9 cellular contexts compared by ENCODE assay signal in the genomic region with DNA sequence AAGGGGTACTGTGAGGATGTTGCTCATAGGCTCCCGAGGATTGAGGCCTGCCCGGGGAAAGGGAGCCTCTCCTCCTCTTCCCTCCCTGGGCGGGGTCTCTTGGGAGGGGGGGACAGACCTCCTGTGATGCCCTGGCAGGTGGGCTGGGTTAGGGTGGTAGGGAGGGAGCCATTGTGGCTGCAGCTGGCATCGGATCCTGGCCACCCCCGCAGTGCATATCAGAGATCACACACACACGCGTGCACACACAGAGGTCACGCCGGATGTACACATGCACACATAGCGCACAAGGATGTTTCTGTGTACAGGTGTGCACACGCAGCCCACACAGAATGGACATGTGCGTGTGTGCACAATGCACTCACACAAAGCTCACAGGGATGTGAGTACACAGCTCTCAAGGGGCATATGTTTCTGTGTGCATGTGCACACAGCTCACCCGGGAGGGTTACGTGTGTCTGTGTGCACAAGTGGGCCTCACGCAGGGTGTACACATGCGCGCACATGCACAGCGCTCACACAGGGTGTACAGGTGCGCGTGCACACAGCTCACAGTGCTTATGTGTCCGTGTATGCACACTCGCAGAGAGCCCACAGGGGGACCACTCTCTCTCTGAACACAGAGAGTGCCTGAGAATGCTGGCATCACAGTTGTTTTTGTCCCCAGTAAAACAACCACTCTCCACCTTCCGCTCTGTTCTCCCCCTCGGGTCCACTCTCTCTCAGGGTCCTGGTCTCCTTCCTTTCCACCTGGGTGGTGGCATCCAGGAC. TPM values are rescaled to one million over a fixed set of nuclear protein-coding genes. Genes with fewer than 3 reads are reported as not detected.
DNase-seq lines count a peak whose midpoint lies in the region; TF ChIP-seq lines count a peak whose summit lies in the region.
"Had no signal": no experiment of that assay in that cellular context is flagged by ENCODE, and none has a peak within 500 bp of the region (broad histone marks: within the 10 kb centered on the region; RNA-seq: fewer than 3 reads in every experiment).

No MANE protein-coding gene starts in this region.

- WGBS in esophagus squamous epithelium, 2 donors = 66 to 69% methylated on average over 13 to 14 of the region's 24 CpGs
- WGBS in smooth muscle cell (ENCODE audit: low lambda C conversion rate) = 82% methylated on average over 22 of the region's 24 CpGs

- H3K4me1 ChIP-seq in OCI-LY1 (ENCODE audit: insufficient read depth, low read length, severe bottlenecking) (peaks cover 11% of the 10 kb centered on the region), esophagus squamous epithelium (peaks cover 19 to 54% (median 31%) of the 10 kb centered on the region in 3 donors), smooth muscle cell (ENCODE audit: low read depth) (peaks cover 4% of the 10 kb centered on the region)

- peak overlapping the region; percentile 59 for H3K4me2 ChIP-seq in OCI-LY1 (ENCODE audit: low read length)
- peak overlapping the region; percentile 94 for H3K4me2 ChIP-seq in smooth muscle cell

- H4K20me1 ChIP-seq in OCI-LY1 (ENCODE audit: insufficient read depth, low read length) (no peaks in the 10 kb centered on the region), smooth muscle cell (ENCODE audit: low read depth) (no peaks in the 10 kb centered on the region)

- DNase-seq in H7 = no peak
- no peak for DNase-seq in esophagus squamous epithelium (lab: John Stamatoyannopoulos, UW)
- DNase-seq in smooth muscle cell (lab: John Stamatoyannopoulos, UW; ENCODE audit: unreplicated experiment) = no peak
- DNase-seq in medulla oblongata (ENCODE audit: extremely low spot score) = no peak
- DNase-seq in NCI-H1930 (lab: John Stamatoyannopoulos, UW) = no peak
- no peak for DNase-seq in ACHN
- DNase-seq in EL = no peak
- DNase-seq: NCI-H524 treated with DMSO at 0.1 percent for 48 hours had no signal

- intact Hi-C loops in esophagus squamous epithelium (cut with DNase I) = loop anchor here (10.0 kb wide), 2 partner anchors 53 to 203 kb away; partner anchors contain the start of genes CCR7 and TOP2A

- H2AFZ ChIP-seq in OCI-LY1 (ENCODE audit: low read length) (no peak overlapping the region), smooth muscle cell (ENCODE audit: low read depth) (peak overlapping the region; percentile 72)

- H3K79me2 ChIP-seq in OCI-LY1 (ENCODE audit: insufficient read depth, low read length) (no peaks in the 10 kb centered on the region), smooth muscle cell (ENCODE audit: low read depth) (no peaks in the 10 kb centered on the region)

- no peak for TF ChIP-seq POLR2A in esophagus squamous epithelium (IDR thresholded peaks at IDR 0.05)

- H3F3A ChIP-seq in OCI-LY1 (ENCODE audit: insufficient read depth, low read length) (no peaks in the 10 kb centered on the region), smooth muscle cell (ENCODE audit: low read depth) (no peaks in the 10 kb centered on the region)

- no peaks in the 10 kb centered on the region for H3K9me3 ChIP-seq in OCI-LY1 (ENCODE audit: low read length)
- no peaks in the 10 kb centered on the region for H3K9me3 ChIP-seq in esophagus squamous epithelium
- H3K9me3 ChIP-seq in smooth muscle cell (replicated peaks; ENCODE audit: low read depth) = no peaks in the 10 kb centered on the region

- in situ Hi-C loops in ACHN (cut with HindIII; ENCODE audit: low pct_ligation_motif_present, low pct_unique_long_range_greater_than_20kb, low sequenced_read_pairs) = loop anchor here (5.0 kb wide), 1 partner anchor 60 kb away; no protein-coding TSS in a partner anchor

- TF ChIP-seq CTCF in OCI-LY1 (IDR thresholded peaks at IDR 0.05; ENCODE audit: low read length) (no peak), esophagus squamous epithelium (IDR thresholded peaks at IDR 0.05) (no peak), smooth muscle cell (IDR thresholded peaks at IDR 0.05; ENCODE audit: borderline replicate concordance, insufficient read depth, poor library complexity, severe bottlenecking) (no peak)

- no peaks in the 10 kb centered on the region for H3K9me2 ChIP-seq in OCI-LY1 (ENCODE audit: low read depth, low read length)

- H3K4me3 ChIP-seq in H7 (ENCODE audit: insufficient read depth, low read depth, low read length) (peak overlapping the region; percentile 3; the same call in 1 of the 2 replicates), OCI-LY1 (ENCODE audit: low read depth, low read length, poor library complexity, severe bottlenecking) (peak overlapping the region; percentile 58), esophagus squamous epithelium (peak overlapping the region; percentile 56 to 84 (median 62)), smooth muscle cell (peak overlapping the region; percentile 56)

- H3K9ac ChIP-seq in OCI-LY1 (ENCODE audit: low read length) (no peak overlapping the region), smooth muscle cell (ENCODE audit: low read depth) (no peak overlapping the region)

- no peaks in the 10 kb centered on the region for H3K36me3 ChIP-seq in H7 (replicated peaks; ENCODE audit: control insufficient read depth, insufficient read depth, low read length)
- H3K36me3 ChIP-seq in OCI-LY1 (ENCODE audit: insufficient read depth, low read length) = no peaks in the 10 kb centered on the region
- H3K36me3 ChIP-seq in esophagus squamous epithelium = no peaks in the 10 kb centered on the region
- no peaks in the 10 kb centered on the region for H3K36me3 ChIP-seq in smooth muscle cell (ENCODE audit: low read depth)

- H3K27me3 ChIP-seq in H7 (ENCODE audit: control insufficient read depth, insufficient read depth, low read length) = peaks cover 34% of the 10 kb centered on the region
- no peaks in the 10 kb centered on the region for H3K27me3 ChIP-seq in OCI-LY1 (ENCODE audit: insufficient read depth, low read length)
- no peaks in the 10 kb centered on the region for H3K27me3 ChIP-seq in esophagus squamous epithelium
- peaks cover 15% of the 10 kb centered on the region for H3K27me3 ChIP-seq in smooth muscle cell (ENCODE audit: low read depth)

- H3K27ac ChIP-seq in OCI-LY1 (ENCODE audit: low read depth, low read length, poor library complexity, severe bottlenecking) (no peak overlapping the region), esophagus squamous epithelium (peak overlapping the region in 1 of 4 donors; percentile 75), smooth muscle cell (ENCODE audit: low read depth) (no peak overlapping the region)

RNA-seq across cellular contexts. Expression of gene GJD3, which starts 2.4 kb away (rescaled TPM):
- 0.38 and 1.2 TPM in 2 replicates for total RNA-seq in H7 (2014; rRNA removed; shearing (Covaris generic))
- total RNA-seq in esophagus squamous epithelium = 1 to 10 TPM in 1 of 4 donors, under 1 TPM in 2, not detected in 1; 0.38 to 1.7 (median 0.47) TPM
- not detected in 2 replicates for total RNA-seq in smooth muscle cell
- polyA plus RNA-seq in smooth muscle cell = 0.27 and 0.30 TPM in 2 replicates

RNA-seq across cellular contexts. Expression of gene RARA, which starts 53.1 kb away (rescaled TPM):
- 19.3 and 22.1 TPM in 2 replicates for total RNA-seq in H7 (2014; rRNA removed; shearing (Covaris generic))
- total RNA-seq in esophagus squamous epithelium (10 to 100 TPM in 2 of 4 donors, 1 to 10 TPM in 2; 6.7 to 14.2 (median 10.8) TPM), smooth muscle cell (13.6 and 22.5 TPM in 2 replicates)
- 21.6 and 22.1 TPM in 2 replicates for polyA plus RNA-seq in smooth muscle cell

RNA-seq across cellular contexts. Expression of gene TOP2A, which starts 55.6 kb away (rescaled TPM):
- total RNA-seq in H7 (2014; rRNA removed; shearing (Covaris generic)) = 159 and 249 TPM in 2 replicates
- total RNA-seq in esophagus squamous epithelium = 10 to 100 TPM; 24.9 to 87.1 (median 50.6) TPM
- total RNA-seq in smooth muscle cell = 42.3 and 45.5 TPM in 2 replicates
- polyA plus RNA-seq in smooth muscle cell = 15.4 and 26.2 TPM in 2 replicates

Comparison
In these comparisons a context has a peak if more than half of its experiments do, and no peak if none do; other contexts are left out.
1. H3K4me3 ChIP-seq: peak in every context shown above with its lines; median percentile 62 in esophagus squamous epithelium; 58 in OCI-LY1; 56 in smooth muscle cell; 3 in H7.